23 cellular contexts compared by ENCODE assay signal in the genomic region with DNA sequence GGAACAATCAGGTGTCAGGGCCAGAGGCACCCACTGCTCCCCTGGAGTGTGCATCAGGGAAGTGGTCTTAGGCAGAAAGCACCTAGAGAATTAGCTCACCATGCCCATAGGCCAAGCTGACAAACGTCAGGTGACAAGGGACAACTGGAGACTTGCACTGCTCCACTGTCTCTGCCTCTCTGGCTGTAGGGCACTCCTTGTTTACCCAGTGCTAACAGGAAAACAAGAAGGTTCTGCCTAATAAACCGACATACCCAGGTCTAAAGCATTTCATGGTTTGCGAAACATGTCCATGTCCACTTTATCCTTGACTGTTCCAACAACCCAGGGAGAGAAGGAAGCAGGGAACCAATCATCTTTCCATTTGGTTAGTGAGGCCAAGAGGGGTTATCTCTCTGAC.
"Had no signal": no experiment of that assay in that cellular context is flagged by ENCODE, and none has a peak within 500 bp of the region (broad histone marks: within the 10 kb centered on the region; RNA-seq: fewer than 3 reads in every experiment).

No MANE protein-coding gene starts in this region.

- H3K27me3 Mint-ChIP-seq: stimulated activated naive CD8-positive, alpha-beta T cell treated with anti-CD3 and anti-CD28 coated beads, Interleukin-15, amount 100 ng/mL, for 72 hours had no signal

- H3K4me1 ChIP-seq: esophagus squamous epithelium, heart left ventricle, left ventricle myocardium inferior, lower lobe of right lung, suprapubic skin, transverse colon had no signal

- H3K27me3 ChIP-seq: esophagus squamous epithelium, suprapubic skin, transverse colon had no signal

- H3K4me1 Mint-ChIP-seq: naive thymus-derived CD8-positive, alpha-beta T cell; stimulated activated naive CD8-positive, alpha-beta T cell treated with anti-CD3 and anti-CD28 coated beads, Interleukin-15, amount 100 ng/mL, for 72 hours had no signal

- H3K36me3 Mint-ChIP-seq: naive thymus-derived CD8-positive, alpha-beta T cell had no signal

- H3K4me3 Mint-ChIP-seq: effector memory CD8-positive, alpha-beta T cell; naive thymus-derived CD8-positive, alpha-beta T cell; nephron progenitor cell; stimulated activated naive CD8-positive, alpha-beta T cell treated with anti-CD3 and anti-CD28 coated beads, Interleukin-15, amount 100 ng/mL, for 72 hours had no signal

- H3K9me3 ChIP-seq: esophagus squamous epithelium, heart left ventricle, left ventricle myocardium inferior, lower lobe of right lung, suprapubic skin, transverse colon had no signal

- H3K36me3 ChIP-seq: esophagus squamous epithelium, heart left ventricle, left ventricle myocardium inferior, lower lobe of right lung, suprapubic skin, transverse colon had no signal

- H3K27ac ChIP-seq: coronary artery, esophagus squamous epithelium, heart left ventricle, left ventricle myocardium inferior, lower lobe of right lung, suprapubic skin, transverse colon had no signal

- H3K27ac Mint-ChIP-seq: effector memory CD8-positive, alpha-beta T cell; naive thymus-derived CD8-positive, alpha-beta T cell; nephron progenitor cell; stimulated activated naive CD8-positive, alpha-beta T cell treated with anti-CD3 and anti-CD28 coated beads, Interleukin-15, amount 100 ng/mL, for 72 hours had no signal

- H3K9me3 Mint-ChIP-seq: effector memory CD8-positive, alpha-beta T cell; naive thymus-derived CD8-positive, alpha-beta T cell; stimulated activated naive CD8-positive, alpha-beta T cell treated with anti-CD3 and anti-CD28 coated beads, Interleukin-15, amount 100 ng/mL, for 72 hours had no signal

- ATAC-seq: effector memory CD8-positive, alpha-beta T cell; heart left ventricle; left cardiac atrium; naive thymus-derived CD8-positive, alpha-beta T cell; sciatic nerve; stimulated activated naive CD8-positive, alpha-beta T cell treated with anti-CD3 and anti-CD28 coated beads, Interleukin-15, amount 100 ng/mL, for 72 hours had no signal

- DNase-seq: dermis blood vessel endothelial cell; effector memory CD8-positive, alpha-beta T cell; erythroblast; esophagus squamous epithelium; heart left ventricle; hippocampal formation; left cardiac atrium; left ventricle myocardium inferior; lower lobe of right lung; naive thymus-derived CD8-positive, alpha-beta T cell; nephron progenitor cell; nucleus accumbens; stimulated activated CD4-positive, alpha-beta T cell treated with anti-CD3 and anti-CD28 coated beads, Interleukin-12 subunit alpha, Interleukin-12 subunit beta, amount 100 ng/mL, for 4 hours; stimulated activated CD4-positive, alpha-beta T cell treated with anti-CD3 and anti-CD28 coated beads, Interleukin-1b, Interleukin-23, amount 100 ng/mL, for 48 hours; stimulated activated CD4-positive, alpha-beta T cell treated with anti-CD3 and anti-CD28 coated beads, Interleukin-4, amount 100 ng/mL, for 1 hour; stimulated activated CD8-positive, alpha-beta memory T cell treated with anti-CD3 and anti-CD28 coated beads, Interleukin-4, amount 100 ng/mL, for 48 hours; stimulated activated naive CD4-positive, alpha-beta T cell; stimulated activated naive CD8-positive, alpha-beta T cell treated with anti-CD3 and anti-CD28 coated beads, Interleukin-15, amount 100 ng/mL, for 72 hours; transverse colon had no signal

- H3K4me3 ChIP-seq: coronary artery, esophagus squamous epithelium, heart left ventricle, left ventricle myocardium inferior, lower lobe of right lung, smooth muscle cell, suprapubic skin, transverse colon had no signal
